In genomic region chr4:18815081-18815778, GRCh38 we compare ENCODE assay signal across 25 cellular contexts.
"Had no signal": no experiment of that assay in that cellular context is flagged by ENCODE, and none has a peak within 500 bp of the region (broad histone marks: within the 10 kb centered on the region; RNA-seq: fewer than 3 reads in every experiment).

No MANE protein-coding gene starts in this region.

- H3K4me3 ChIP-seq: heart left ventricle, lung, psoas muscle, spleen, tibial artery, upper lobe of left lung, uterus had no signal

- DNase-seq: effector memory CD4-positive, alpha-beta T cell; heart left ventricle; hippocampal formation; kidney; left cardiac atrium; left ventricle myocardium superior; mesenchymal stem cell; naive B cell; nephron progenitor cell; psoas muscle; retina; spleen; stimulated activated CD4-positive, alpha-beta T cell treated with anti-CD3 and anti-CD28 coated beads, Interleukin-15, amount 100 ng/mL, for 24 hours; stimulated activated CD4-positive, alpha-beta T cell treated with anti-CD3 and anti-CD28 coated beads, Interleukin-1b, Interleukin-23, amount 100 ng/mL, for 48 hours; stimulated activated CD4-positive, alpha-beta T cell treated with anti-CD3 and anti-CD28 coated beads, Interleukin-4, amount 100 ng/mL, for 24 hours; tibial artery; upper lobe of left lung; uterus had no signal

- H3K36me3 ChIP-seq: heart left ventricle, spleen, tibial artery, upper lobe of left lung, uterus had no signal

- H3K36me3 Mint-ChIP-seq: naive B cell; stimulated activated memory B cell treated with anti-CD40 and anti-IgM and Interleukin-4, amounts not matched to agents 10 μg/mL and 1 μg/mL and 100 μg/mL, for 72 hours had no signal

- H3K27ac Mint-ChIP-seq: naive B cell; nephron progenitor cell; stimulated activated memory B cell treated with anti-CD40 and anti-IgM and Interleukin-4, amounts not matched to agents 10 μg/mL and 1 μg/mL and 100 μg/mL, for 72 hours; stimulated activated naive CD8-positive, alpha-beta T cell treated with anti-CD3 and anti-CD28 coated beads, Interleukin-15, Interleukin-2, amounts not matched to agents 100 ng/mL and 50 ng/mL, for 24 hours had no signal

- ATAC-seq: esophagus mucosa; left cardiac atrium; left ventricle myocardium superior; psoas muscle; sciatic nerve; stimulated activated memory B cell treated with anti-CD40 and anti-IgM and Interleukin-4, amounts not matched to agents 10 μg/mL and 1 μg/mL and 100 μg/mL, for 72 hours had no signal

- H3K4me3 Mint-ChIP-seq: naive B cell; nephron progenitor cell; stimulated activated memory B cell treated with anti-CD40 and anti-IgM and Interleukin-4, amounts not matched to agents 10 μg/mL and 1 μg/mL and 100 μg/mL, for 72 hours; stimulated activated naive CD8-positive, alpha-beta T cell treated with anti-CD3 and anti-CD28 coated beads, Interleukin-15, Interleukin-2, amounts not matched to agents 100 ng/mL and 50 ng/mL, for 24 hours had no signal

- H3K9me3 ChIP-seq: heart left ventricle, psoas muscle, spleen, tibial artery, upper lobe of left lung, uterus had no signal

- H3K4me1 Mint-ChIP-seq: naive B cell; stimulated activated memory B cell treated with anti-CD40 and anti-IgM and Interleukin-4, amounts not matched to agents 10 μg/mL and 1 μg/mL and 100 μg/mL, for 72 hours had no signal

- H3K27me3 Mint-ChIP-seq: naive B cell; stimulated activated memory B cell treated with anti-CD40 and anti-IgM and Interleukin-4, amounts not matched to agents 10 μg/mL and 1 μg/mL and 100 μg/mL, for 72 hours; stimulated activated naive CD8-positive, alpha-beta T cell treated with anti-CD3 and anti-CD28 coated beads, Interleukin-15, Interleukin-2, amounts not matched to agents 100 ng/mL and 50 ng/mL, for 24 hours had no signal

- H3K27ac ChIP-seq: heart left ventricle, psoas muscle, spleen, tibial artery, upper lobe of left lung, uterus had no signal

- H3K4me1 ChIP-seq: heart left ventricle, psoas muscle, spleen, tibial artery, upper lobe of left lung, uterus had no signal

- H3K27me3 ChIP-seq: heart left ventricle, spleen, tibial artery, upper lobe of left lung, uterus had no signal

- FAIRE-seq: endometrium, frontal cortex, kidney had no signal
